In the genomic region with DNA sequence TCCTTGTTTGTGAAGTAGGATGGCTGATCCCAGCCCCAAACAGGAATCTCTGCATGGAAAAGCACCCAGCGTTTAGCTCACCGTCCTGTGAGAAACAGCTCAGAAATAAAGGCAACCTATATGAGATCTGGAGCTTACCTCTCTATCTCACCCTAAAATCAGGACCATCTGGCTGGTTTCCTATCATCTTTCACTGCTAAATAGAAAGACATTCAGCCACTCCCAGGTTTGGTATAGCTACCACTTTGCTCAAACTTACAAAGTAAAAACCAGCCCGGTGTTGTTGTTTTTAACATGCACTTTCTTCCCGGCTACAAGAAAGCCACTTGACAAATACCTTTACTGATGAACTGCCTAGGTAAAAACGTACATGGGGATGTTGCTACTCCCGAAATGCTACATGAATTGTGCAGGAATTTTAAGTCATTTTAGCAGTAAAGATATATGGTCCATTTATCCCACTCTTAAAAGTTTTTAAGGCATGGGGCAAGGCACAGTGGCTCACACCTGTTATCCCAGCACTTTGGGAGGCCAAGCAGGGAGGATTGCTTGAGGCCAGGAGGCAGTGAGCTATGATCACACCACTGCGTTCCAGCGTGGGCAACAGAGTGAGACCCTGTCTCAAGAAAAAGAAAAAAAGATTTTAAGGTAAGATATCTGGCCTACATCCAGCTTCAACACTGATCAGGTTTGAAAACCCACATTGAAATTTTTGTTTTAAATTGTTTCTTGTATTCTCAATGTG, we compare ENCODE assay signal across 8 cellular contexts. TPM values are rescaled to one million over a fixed set of nuclear protein-coding genes. Genes with fewer than 3 reads are reported as not detected.
DNase-seq lines count a peak whose midpoint lies in the region; ATAC-seq, FAIRE-seq and TF ChIP-seq lines count a peak whose summit lies in the region.

No MANE protein-coding gene starts in this region.

- H3K18ac ChIP-seq in mesenchymal stem cell (ENCODE audit: low read depth in 1 of 2, low read length in 2 of 2), result peak overlapping the region in 1 of 2 experiments; percentile 79

- ATAC-seq in heart right ventricle (peak in 2 of 8 donors; percentile 1 to 2), left cardiac atrium (no peak), GM12878 (no peak)

- SMC1A ChIA-PET in GM12878 (lab: Charles Lee; ENCODE audit: uncharacterized antibody, unreplicated experiment), result interaction anchor here (1.1 to 2.5 kb wide), 5 partner anchors 9 to 65 kb away, joined by 3 to 9 read pairs (median 6); no protein-coding TSS in a partner anchor

- peaks cover 38% of the 10 kb centered on the region for H3K79me2 ChIP-seq in GM12878 (ENCODE audit: control insufficient read depth, insufficient read depth, low read length)

- BruUV-seq in GM12878 (replicated peaks; lab: Mats Ljungman, UMichigan), result no TSS peak

- H3K4me1 ChIP-seq in heart right ventricle (peaks cover 0 to 35% (median 25%) of the 10 kb centered on the region in 9 donors), GM12878 (ENCODE audit: control insufficient read depth, insufficient read depth, low read length) (peaks cover 8% of the 10 kb centered on the region), mesenchymal stem cell (ENCODE audit: control insufficient read depth, insufficient read depth, low read depth, low read length) (no peaks in the 10 kb centered on the region), vagina (peaks cover 32% of the 10 kb centered on the region), thyroid gland (peaks cover 10 to 11% of the 10 kb centered on the region in 2 donors)

- H2AK5ac ChIP-seq in mesenchymal stem cell (ENCODE audit: low read length, severe bottlenecking), result no peak overlapping the region

- H2BK5ac ChIP-seq in mesenchymal stem cell (ENCODE audit: low read depth, low read length, poor library complexity, severe bottlenecking), result no peak overlapping the region

- no peak overlapping the region for H2BK120ac ChIP-seq in mesenchymal stem cell (ENCODE audit: low read depth, low read length)

- H3K9me3 ChIP-seq in heart right ventricle, result no peaks in the 10 kb centered on the region
- H3K9me3 ChIP-seq in GM12878 (replicated peaks; ENCODE audit: control insufficient read depth, insufficient read depth, low read length), result no peaks in the 10 kb centered on the region
- H3K9me3 ChIP-seq in mesenchymal stem cell (ENCODE audit: control insufficient read depth, low read length), result no peaks in the 10 kb centered on the region
- no peaks in the 10 kb centered on the region for H3K9me3 ChIP-seq in vagina
- no peaks in the 10 kb centered on the region for H3K9me3 ChIP-seq in thyroid gland

- H3K27ac ChIP-seq in heart right ventricle (peak overlapping the region in 7 of 10 donors; percentile 92 to 99 (median 95)), GM12878 (ENCODE audit: control insufficient read depth, insufficient read depth) (no peak overlapping the region), mesenchymal stem cell (ENCODE audit: low read length, poor library complexity, severe bottlenecking) (peak overlapping the region; percentile 81), vagina (peak overlapping the region; percentile 93), thyroid gland (peak overlapping the region in 1 of 3 donors; percentile 99)

- H3K9ac ChIP-seq in GM12878 (ENCODE audit: control insufficient read depth, insufficient read depth, low read length) (peak overlapping the region; percentile 95; the same call in 1 of the 2 replicates), mesenchymal stem cell (ENCODE audit: low read length) (peak overlapping the region; percentile 99)

- no peak overlapping the region for H2BK12ac ChIP-seq in mesenchymal stem cell (ENCODE audit: low read length in 2 of 2)

- peak overlapping the region; percentile 63 to 99 (median 91) for H3K4me3 ChIP-seq in heart right ventricle
- peak overlapping the region; percentile 77 for H3K4me3 ChIP-seq in GM12878
- peak overlapping the region in 1 of 2 experiments; percentile 84 for H3K4me3 ChIP-seq in mesenchymal stem cell (ENCODE audit: insufficient read depth in 1 of 2, low read depth in 1 of 2, low read length in 2 of 2)
- H3K4me3 ChIP-seq in vagina, result peak overlapping the region; percentile 70 to 100
- H3K4me3 ChIP-seq in thyroid gland (replicated peaks in 1 of 3), result peak overlapping the region in 1 of 3 donors; percentile 86

- intact Hi-C loops in heart right ventricle (cut with DNase I), result loop anchor here in 6 of 10 donors (5.0 to 10.0 kb wide), 6 partner anchors 35 to 130 kb away; a partner anchor contains a TSS
- intact Hi-C loops in left cardiac atrium (cut with DNase I), result no loop called here
- intact Hi-C loops in GM12878 (cut with micrococcal nuclease; ENCODE audit: unreplicated experiment), result loop anchor here (2.0 kb wide), 1 partner anchor 558 kb away; no protein-coding TSS in a partner anchor
- intact Hi-C loops in vagina (cut with DNase I), result loop anchor here (10.0 kb wide), 2 partner anchors 48 to 62 kb away; a partner anchor contains a TSS
- intact Hi-C loops in thyroid gland (cut with DNase I), result no loop called here

- peak overlapping the region in 1 of 2 experiments; percentile 38 for H3K4ac ChIP-seq in mesenchymal stem cell (ENCODE audit: low read depth in 1 of 2, low read length in 2 of 2)

- H2AFZ ChIP-seq in GM12878 (ENCODE audit: control insufficient read depth, low read depth, low read length), result peak overlapping the region; percentile 94
- H2AFZ ChIP-seq in mesenchymal stem cell (ENCODE audit: low read depth, low read length), result peak overlapping the region; percentile 80

- no peak for DNase-seq in heart right ventricle
- no peak for DNase-seq in left cardiac atrium
- DNase-seq in GM12878 (ENCODE audit: low read depth, low spot score), result no peak
- no peak for DNase-seq in mesenchymal stem cell
- DNase-seq in vagina (ENCODE audit: extremely low spot score in 2 of 2), result no peak
- no peak for DNase-seq in NCI-H2107 (lab: John Stamatoyannopoulos, UW)
- no peak for DNase-seq in thyroid gland
- DNase-seq in amniotic stem cell (lab: John Stamatoyannopoulos, UW), result no peak

- H3K14ac ChIP-seq in mesenchymal stem cell (ENCODE audit: low read length in 2 of 2), result no peak overlapping the region

- 42 to 52% methylated on average over 8 of the region's 8 CpGs for WGBS in heart right ventricle, 2 donors
- WGBS in GM12878 (ENCODE audit: insufficient coverage, insufficient replicate concordance, low lambda C conversion rate, missing lambda C conversion rate), result 51% methylated on average over 8 of the region's 8 CpGs
- WGBS in mesenchymal stem cell, result 68% methylated on average over 6 of the region's 8 CpGs
- 28 to 36% methylated on average over 8 of the region's 8 CpGs for WGBS in thyroid gland, 2 donors

- RAD21 ChIA-PET in GM12878 (lab: Charles Lee; ENCODE audit: unreplicated experiment), result interaction anchor here (1.0 to 2.1 kb wide), 2 partner anchors 13 to 28 kb away, joined by 3 to 6 read pairs; no protein-coding TSS in a partner anchor

- H2BK15ac ChIP-seq in mesenchymal stem cell (ENCODE audit: low read depth, poor library complexity, severe bottlenecking), result no peak overlapping the region

- no peak overlapping the region for H4K91ac ChIP-seq in mesenchymal stem cell (ENCODE audit: low read length)

- no peak for TF ChIP-seq EP300 in GM12878 (IDR thresholded peaks at IDR 0.05; ENCODE audit: borderline replicate concordance in 1 of 2, control insufficient read depth in 1 of 2, low read depth in 2 of 2, low read length in 2 of 2)

- no peaks in the 10 kb centered on the region for H4K20me1 ChIP-seq in GM12878 (ENCODE audit: control insufficient read depth, insufficient read depth)

- FAIRE-seq in GM12878 (lab: Jason Lieb, UNC), result no peak

- no peak for TF ChIP-seq POLR2A in GM12878 (IDR thresholded peaks at IDR 0.05; ENCODE audit: low read depth, low read length)
- TF ChIP-seq POLR2A in vagina (IDR thresholded peaks at IDR 0.05), result no peak
- no peak for TF ChIP-seq POLR2A in thyroid gland (IDR thresholded peaks at IDR 0.05)

- H3K4me2 ChIP-seq in GM12878 (ENCODE audit: control insufficient read depth, insufficient read depth) (peak overlapping the region; percentile 60), mesenchymal stem cell (ENCODE audit: low read length, poor library complexity, severe bottlenecking) (peak overlapping the region; percentile 90)

- TF ChIP-seq RAD21 in GM12878 (IDR thresholded peaks at IDR 0.05; ENCODE audit: insufficient read depth, low read depth, low read length), result no peak

- in situ Hi-C loops in GM12878 (cut with MboI), result no loop called here

- TF ChIP-seq CTCF in heart right ventricle (IDR thresholded peaks at IDR 0.05) (no peak), GM12878 (IDR thresholded peaks at IDR 0.05 in 2 of 3, conservative IDR thresholded peaks at IDR 0.05 in 1 of 3; ENCODE audit: control insufficient read depth in 2 of 3, extremely low read depth in 1 of 3, insufficient read depth in 1 of 3, low read depth in 3 of 3, low read length in 3 of 3) (no peak), vagina (IDR thresholded peaks at IDR 0.05) (no peak), thyroid gland (IDR thresholded peaks at IDR 0.05) (no peak)

- H3K36me3 ChIP-seq in heart right ventricle (peaks cover 0 to 19% (median 13%) of the 10 kb centered on the region in 9 donors), GM12878 (ENCODE audit: control insufficient read depth in 2 of 2, insufficient read depth in 2 of 2, low read length in 1 of 2) (peaks cover 2 to 5% of the 10 kb centered on the region in 2 experiments; a peak in 3 of 4 replicates), mesenchymal stem cell (ENCODE audit: control insufficient read depth in 1 of 2, insufficient read depth in 2 of 2, low read depth in 1 of 2, low read length in 2 of 2) (peaks cover 5 to 21% of the 10 kb centered on the region in 2 experiments), vagina (peaks cover 0 to 5% of the 10 kb centered on the region in 2 donors), thyroid gland (peaks cover 13 to 14% of the 10 kb centered on the region in 2 donors)

- peaks cover 2% of the 10 kb centered on the region for H3K79me1 ChIP-seq in mesenchymal stem cell (replicated peaks; ENCODE audit: low read length, poor library complexity, severe bottlenecking)

- H4K8ac ChIP-seq in mesenchymal stem cell (ENCODE audit: low read length), result peak overlapping the region; percentile 68

- POLR2A ChIA-PET in GM12878 (lab: Charles Lee), result interaction anchor here (0.5 to 1.0 kb wide), 3 partner anchors 9 to 152 kb away, joined by 3 to 5 read pairs (median 3); a partner anchor contains a TSS

- CTCF ChIA-PET in GM12878 (lab: Yijun Ruan, JAX), result interaction anchor here (0.8 to 3.0 kb wide), 7 partner anchors 10 to 83 kb away, joined by 3 to 13 read pairs (median 4); no protein-coding TSS in a partner anchor

- no peak overlapping the region for H3K23ac ChIP-seq in mesenchymal stem cell (ENCODE audit: low read length in 2 of 2)

- H3K27me3 ChIP-seq in heart right ventricle, result no peaks in the 10 kb centered on the region
- no peaks in the 10 kb centered on the region for H3K27me3 ChIP-seq in GM12878 (replicated peaks in 1 of 2; ENCODE audit: control insufficient read depth in 2 of 2, insufficient read depth in 2 of 2, low read length in 1 of 2)
- H3K27me3 ChIP-seq in mesenchymal stem cell (ENCODE audit: control insufficient read depth in 1 of 2, insufficient read depth in 1 of 2, low read length in 2 of 2), result no peaks in the 10 kb centered on the region
- H3K27me3 ChIP-seq in vagina, result no peaks in the 10 kb centered on the region
- H3K27me3 ChIP-seq in thyroid gland, result no peaks in the 10 kb centered on the region

RNA-seq across cellular contexts. Expression of a gene that starts 1.0 kb away (rescaled TPM):
- total RNA-seq in heart right ventricle (10 to 100 TPM in 6 of 10 donors, 1 to 10 TPM in 4; 7.8 to 24.4 (median 12.1) TPM), left cardiac atrium (10 to 100 TPM; 23.6 to 42.7 TPM), GM12878 (2014; rRNA removed) (23.2 and 26.9 TPM in 2 replicates), GM12878 (2014; rRNA removed; fragmentation: Illumina TruSeq; extraction: Trizol) (28.0 and 30.7 TPM in 2 replicates), GM12878 (2021) (45.9 and 46.0 TPM in 2 replicates), vagina (24.1 TPM), thyroid gland (100 to 1,000 TPM in 1 of 4 donors, 10 to 100 TPM in 3; 56.3 to 120 (median 80.4) TPM)
- polyA plus RNA-seq in heart right ventricle (10 to 100 TPM in 1 of 2 donors, 1 to 10 TPM in 1; 6.1 to 15.9 TPM), GM12878 (2011; rRNA removed) (20.7 and 21.9 TPM in 2 replicates), GM12878 (2014; fragmentation: Illumina TruSeq; extraction: Trizol) (39.0 and 46.8 TPM in 2 replicates), GM12878 (2014; fragmentation: Nextera tagmentation; extraction: Ambion mirVana) (10 to 100 TPM; 12.8 to 16.0 TPM), GM12878 (2014; rRNA removed) (20.1 and 21.2 TPM in 2 replicates), GM12878 (2016; fragmentation: Nextera tagmentation; extraction: Ambion mirVana) (10 to 100 TPM; 54.5 to 61.9 TPM)
- total RNA-seq in GM12878 (2013; cell fraction: nucleolus; rRNA removed), result 89.5 and 93.5 TPM in 2 replicates
- 39.7 TPM for polyA plus RNA-seq in GM12878 (2011; ENCODE audit: low read depth)
- 17.5 and 27.2 TPM in 2 replicates for polyA plus RNA-seq in GM12878 (2011; cell fraction: cytosol; rRNA removed)
- 38.1 and 38.2 TPM in 2 replicates for polyA plus RNA-seq in GM12878 (2011; cell fraction: nucleus; rRNA removed)
- polyA plus RNA-seq in GM12878 (2012), result 37.7 and 48.3 TPM in 2 replicates
- 33.4 and 38.3 TPM in 2 replicates for polyA minus RNA-seq in GM12878 (2011; rRNA and poly(A)+ RNA removed)
- 12.6 and 14.7 TPM in 2 replicates for polyA minus RNA-seq in GM12878 (2011; cell fraction: cytosol; rRNA and poly(A)+ RNA removed)
- 41.8 and 60.0 TPM in 2 replicates for polyA minus RNA-seq in GM12878 (2011; cell fraction: nucleus; rRNA and poly(A)+ RNA removed)
- polyA plus RNA-seq in mesenchymal stem cell (2013, experiment 1 of 2), result 106 TPM
- 98.8 TPM for polyA plus RNA-seq in mesenchymal stem cell (2013, experiment 2 of 2)

RNA-seq across cellular contexts. Expression of a gene that starts 51.7 kb away (rescaled TPM):
- total RNA-seq in heart right ventricle (100 to 1,000 TPM; 197 to 405 (median 267) TPM), left cardiac atrium (10 to 100 TPM; 67.6 to 94.4 TPM), GM12878 (2014; rRNA removed) (0.34 and 0.60 TPM in 2 replicates), GM12878 (2014; rRNA removed; fragmentation: Illumina TruSeq; extraction: Trizol) (0.27 and 0.37 TPM in 2 replicates), GM12878 (2021) (0.31 and 0.40 TPM in 2 replicates), vagina (109 TPM), thyroid gland (10 to 100 TPM; 11.4 to 37.8 (median 23.8) TPM)
- polyA plus RNA-seq in heart right ventricle (10 to 100 TPM; 27.5 to 29.1 TPM), GM12878 (2011; rRNA removed) (0.14 and 0.30 TPM in 2 replicates), GM12878 (2014; fragmentation: Illumina TruSeq; extraction: Trizol) (0.34 and 0.38 TPM in 2 replicates), GM12878 (2014; fragmentation: Nextera tagmentation; extraction: Ambion mirVana) (under 1 TPM; 0.04 to 0.11 TPM), GM12878 (2014; rRNA removed) (0.29 and 0.41 TPM in 2 replicates), GM12878 (2016; fragmentation: Nextera tagmentation; extraction: Ambion mirVana) (under 1 TPM; 0.11 to 0.32 TPM)
- 0.32 and 0.52 TPM in 2 replicates for total RNA-seq in GM12878 (2013; cell fraction: nucleolus; rRNA removed)
- polyA plus RNA-seq in GM12878 (2011; ENCODE audit: low read depth), result not detected
- 0.06 and 0.07 TPM in 2 replicates for polyA plus RNA-seq in GM12878 (2011; cell fraction: cytosol; rRNA removed)
- polyA plus RNA-seq in GM12878 (2011; cell fraction: nucleus; rRNA removed), result 0.07 and 0.10 TPM in 2 replicates
- 0.10 and 0.11 TPM in 2 replicates for polyA plus RNA-seq in GM12878 (2012)
- 0.15 and 0.22 TPM in 2 replicates for polyA minus RNA-seq in GM12878 (2011; rRNA and poly(A)+ RNA removed)
- not detected in 2 replicates for polyA minus RNA-seq in GM12878 (2011; cell fraction: cytosol; rRNA and poly(A)+ RNA removed)
- 0.12 and 0.29 TPM in 2 replicates for polyA minus RNA-seq in GM12878 (2011; cell fraction: nucleus; rRNA and poly(A)+ RNA removed)
- 3.2 TPM for polyA plus RNA-seq in mesenchymal stem cell (2013, experiment 1 of 2)
- 3.1 TPM for polyA plus RNA-seq in mesenchymal stem cell (2013, experiment 2 of 2)

Comparison
In these comparisons a context has a peak if more than half of its experiments do, and no peak if none do; other contexts are left out.
1. intact Hi-C loops: an anchor here in heart right ventricle (5.0 to 10.0 kb wide), GM12878 (2.0 kb wide) and vagina (10.0 kb wide); none called in left cardiac atrium and thyroid gland.
2. RNA of a gene that starts 51.7 kb away (total RNA-seq): 197 to 405 TPM in heart right ventricle, 109 TPM in vagina (single experiment), 67.6 to 94.4 TPM in left cardiac atrium and 11.4 to 37.8 TPM in thyroid gland; 0.27 to 0.60 TPM in GM12878; every median in the first group is over 4 times any median in the second.